In the genomic region with DNA sequence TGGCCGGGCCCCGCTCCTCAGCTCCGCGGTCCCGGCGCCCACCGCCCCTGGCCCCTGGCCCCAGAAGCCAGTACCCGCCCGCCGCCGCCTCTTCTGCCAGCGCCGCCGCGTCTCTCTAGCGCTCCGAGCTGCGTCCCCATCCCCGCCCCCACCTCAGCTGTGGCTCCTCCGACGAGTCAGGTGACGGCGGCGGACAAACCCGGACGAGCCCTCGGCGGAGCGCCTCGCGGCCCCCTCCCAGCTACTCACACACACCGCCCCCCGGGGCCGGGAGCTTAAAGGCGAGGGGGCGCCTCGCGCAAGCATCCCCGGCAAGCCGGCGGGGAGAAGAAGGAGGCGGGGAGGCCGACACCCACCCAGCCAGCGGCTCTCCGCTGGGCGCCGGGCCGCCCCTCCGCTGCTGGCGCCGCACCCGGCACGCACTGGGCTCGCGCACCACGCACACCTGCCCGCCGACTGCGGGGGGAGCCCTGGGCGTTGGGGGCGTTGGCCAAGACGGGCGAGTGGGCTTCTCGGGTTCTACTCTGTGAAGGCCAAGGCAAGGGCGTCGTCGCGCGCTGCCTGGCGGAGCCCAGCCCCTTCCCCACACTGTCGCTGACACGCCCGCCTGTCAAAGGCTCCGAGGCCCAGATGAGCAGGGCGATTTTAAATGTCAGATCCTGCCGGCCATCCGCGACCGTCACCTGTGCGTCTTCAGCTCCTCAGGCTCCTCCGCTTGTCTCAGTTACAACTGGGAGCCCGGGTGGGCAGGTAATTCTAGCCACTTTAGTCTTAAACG, we compare ENCODE assay signal across 9 cellular contexts. TPM values are rescaled to one million over a fixed set of nuclear protein-coding genes. Genes with fewer than 3 reads are reported as not detected.
DNase-seq lines count a peak whose midpoint lies in the region; ATAC-seq and TF ChIP-seq lines count a peak whose summit lies in the region.
"Had no signal": no experiment of that assay in that cellular context is flagged by ENCODE, and none has a peak within 500 bp of the region (broad histone marks: within the 10 kb centered on the region; RNA-seq: fewer than 3 reads in every experiment).

A gene with protein sequence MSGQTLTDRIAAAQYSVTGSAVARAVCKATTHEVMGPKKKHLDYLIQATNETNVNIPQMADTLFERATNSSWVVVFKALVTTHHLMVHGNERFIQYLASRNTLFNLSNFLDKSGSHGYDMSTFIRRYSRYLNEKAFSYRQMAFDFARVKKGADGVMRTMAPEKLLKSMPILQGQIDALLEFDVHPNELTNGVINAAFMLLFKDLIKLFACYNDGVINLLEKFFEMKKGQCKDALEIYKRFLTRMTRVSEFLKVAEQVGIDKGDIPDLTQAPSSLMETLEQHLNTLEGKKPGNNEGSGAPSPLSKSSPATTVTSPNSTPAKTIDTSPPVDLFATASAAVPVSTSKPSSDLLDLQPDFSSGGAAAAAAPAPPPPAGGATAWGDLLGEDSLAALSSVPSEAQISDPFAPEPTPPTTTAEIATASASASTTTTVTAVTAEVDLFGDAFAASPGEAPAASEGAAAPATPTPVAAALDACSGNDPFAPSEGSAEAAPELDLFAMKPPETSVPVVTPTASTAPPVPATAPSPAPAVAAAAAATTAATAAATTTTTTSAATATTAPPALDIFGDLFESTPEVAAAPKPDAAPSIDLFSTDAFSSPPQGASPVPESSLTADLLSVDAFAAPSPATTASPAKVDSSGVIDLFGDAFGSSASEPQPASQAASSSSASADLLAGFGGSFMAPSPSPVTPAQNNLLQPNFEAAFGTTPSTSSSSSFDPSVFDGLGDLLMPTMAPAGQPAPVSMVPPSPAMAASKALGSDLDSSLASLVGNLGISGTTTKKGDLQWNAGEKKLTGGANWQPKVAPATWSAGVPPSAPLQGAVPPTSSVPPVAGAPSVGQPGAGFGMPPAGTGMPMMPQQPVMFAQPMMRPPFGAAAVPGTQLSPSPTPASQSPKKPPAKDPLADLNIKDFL (minus strand): TSS at position 132 of the 778 bp plus-strand sequence. CDS start 1,174 bp downstream, outside the sequence.

- H3K9me3 ChIP-seq in ES-I3 (ENCODE audit: control insufficient read depth, insufficient read depth, low read length) (no peaks in the 10 kb centered on the region), heart left ventricle (peaks cover 0 to 14% (median 7%) of the 10 kb centered on the region in 12 donors)

- peaks cover 38% of the 10 kb centered on the region for H3K27me3 Mint-ChIP-seq in activated B cell treated with CpG ODN at 0.5 μM for 24 hours

- no peaks in the 10 kb centered on the region for H3K36me3 Mint-ChIP-seq in activated B cell treated with CpG ODN at 0.5 μM for 24 hours (ENCODE audit: low read depth)

- POLR2A ChIA-PET in activated B cell treated with CpG ODN at 0.5 μM for 24 hours (lab: Charles Lee) = no interaction called here

- no peaks in the 10 kb centered on the region for H3K4me1 ChIP-seq in ES-I3 (ENCODE audit: insufficient read depth, low read length)
- peaks cover 0 to 20% (median 0%) of the 10 kb centered on the region in 12 donors for H3K4me1 ChIP-seq in heart left ventricle

- peak within 1 kb of the TSS; percentile 35 for H3K4me3 Mint-ChIP-seq in activated B cell treated with CpG ODN at 0.5 μM for 24 hours

- peak within 1 kb of the TSS; percentile 37 for H3K4me3 ChIP-seq in Jurkat, Clone E6-1 (ENCODE audit: low read length)
- peak within 1 kb of the TSS; percentile 34 to 65 (median 48) for H3K4me3 ChIP-seq in heart left ventricle

- H3K9me3 Mint-ChIP-seq in activated B cell treated with CpG ODN at 0.5 μM for 24 hours = peaks cover 9% of the 10 kb centered on the region

- H3K27ac Mint-ChIP-seq in activated B cell treated with CpG ODN at 0.5 μM for 24 hours = no peak within 1 kb of the TSS

- H3K4me1 Mint-ChIP-seq in activated B cell treated with CpG ODN at 0.5 μM for 24 hours = peaks cover 7% of the 10 kb centered on the region

- peak within 1 kb of the TSS; percentile 82 for H3K9ac ChIP-seq in ES-I3 (ENCODE audit: low read depth, low read length)
- H3K9ac ChIP-seq: KMS-11 had no signal

- TF ChIP-seq CTCF in activated B cell treated with CpG ODN at 0.5 μM for 24 hours (IDR thresholded peaks at IDR 0.05) (no peak), heart left ventricle (IDR thresholded peaks at IDR 0.05) (no peak)

- no peak for ATAC-seq in activated B cell treated with CpG ODN at 0.5 μM for 24 hours (ENCODE audit: low read depth)
- ATAC-seq in heart left ventricle = peak in 2 of 4 donors; percentile 71 to 75
- ATAC-seq in GM19023 (IDR thresholded peaks at IDR 0.05; ENCODE audit: unreplicated experiment) = no peak
- no peak for ATAC-seq in GM19035 (IDR thresholded peaks at IDR 0.05; ENCODE audit: unreplicated experiment)

- peak; percentile 9 for DNase-seq in Jurkat, Clone E6-1 (ENCODE audit: low read depth, low spot score)
- DNase-seq in activated B cell treated with CpG ODN at 0.5 μM for 24 hours (no peak), heart left ventricle (peak in 4 of 5 donors; percentile 13 to 62 (median 30)), putamen (ENCODE audit: low spot score) (peak; percentile 74), RPMI8226 (no peak)

- peaks cover 8 to 60% (median 36%) of the 10 kb centered on the region in 9 donors for H3K27me3 ChIP-seq in heart left ventricle

- intact Hi-C loops in activated B cell treated with CpG ODN at 0.5 μM for 24 hours (cut with micrococcal nuclease) = no loop called here
- intact Hi-C loops in heart left ventricle (cut with DNase I) = no loop called here

- CTCF ChIA-PET in activated B cell treated with CpG ODN at 0.5 μM for 24 hours (lab: Charles Lee) = no interaction called here

- H3K27ac ChIP-seq in heart left ventricle = peak within 1 kb of the TSS in 1 of 12 donors; percentile 73
- H3K27ac ChIP-seq: KMS-11 had no signal

- no peak for TF ChIP-seq POLR2A in heart left ventricle (IDR thresholded peaks at IDR 0.05)

- 1 to 7% (median 2%) methylated on average over 12 to 83 of the region's 83 CpGs for WGBS in heart left ventricle, 4 donors

- H3K36me3 ChIP-seq in ES-I3 (ENCODE audit: insufficient read depth, low read length) (no peaks in the 10 kb centered on the region), heart left ventricle (no peaks in the 10 kb centered on the region)

RNA-seq across cellular contexts. Expression of the gene that starts here (rescaled TPM):
- polyA plus RNA-seq in Jurkat, Clone E6-1 (2012; ENCODE audit: insufficient read depth, insufficient read length) = 0.88 TPM
- total RNA-seq in activated B cell treated with CpG ODN at 0.5 μM for 24 hours = not detected in 2 replicates
- 1 to 10 TPM in 8 of 9 donors, under 1 TPM in 1; 0.23 to 3.9 (median 1.8) TPM for total RNA-seq in heart left ventricle
- 1 to 10 TPM in 1 of 2 donors, under 1 TPM in 1; 0.19 to 1.8 TPM for polyA plus RNA-seq in heart left ventricle

Comparison
In these comparisons a context has a peak if more than half of its experiments do, and no peak if none do; other contexts are left out.
1. DNase-seq: peak in Jurkat, Clone E6-1 (single experiment), heart left ventricle (4 of 5) and putamen (single experiment); none in activated B cell treated with CpG ODN at 0.5 μM for 24 hours (single experiment) and RPMI8226 (single experiment).